Comparison of ENCODE assay signal across 29 cellular contexts in the genomic region with DNA sequence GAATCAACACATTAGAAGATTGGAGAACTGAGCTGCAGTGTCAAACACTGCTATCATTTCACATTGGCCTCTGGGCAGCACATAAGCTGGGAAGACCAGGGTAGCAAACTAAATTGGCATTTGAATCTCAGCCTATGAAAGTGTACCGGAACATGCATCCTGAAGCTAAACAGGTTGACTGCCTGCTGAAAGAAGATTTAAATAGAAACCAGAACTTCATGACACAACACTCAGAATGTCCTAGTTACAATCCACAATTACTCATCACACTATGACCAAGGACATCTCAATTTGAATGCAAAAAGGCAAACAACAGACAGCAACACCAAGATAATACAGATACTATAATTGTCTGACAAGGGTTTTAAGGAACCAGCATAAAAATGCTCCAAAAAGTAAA. TPM values are rescaled to one million over a fixed set of nuclear protein-coding genes. Genes with fewer than 3 reads are reported as not detected.
DNase-seq lines count a peak whose midpoint lies in the region; ATAC-seq and TF ChIP-seq lines count a peak whose summit lies in the region.
"Had no signal": no experiment of that assay in that cellular context is flagged by ENCODE, and none has a peak within 500 bp of the region (broad histone marks: within the 10 kb centered on the region; RNA-seq: fewer than 3 reads in every experiment).

No MANE protein-coding gene starts in this region.

- no peaks in the 10 kb centered on the region for H3K36me3 ChIP-seq in left ventricle myocardium inferior
- H3K36me3 ChIP-seq: upper lobe of left lung had no signal

- no peak for DNase-seq in activated CD4-positive, alpha-beta T cell treated with anti-CD3 and anti-CD28 coated beads for 36 hours
- DNase-seq in activated CD4-positive, alpha-beta T cell treated with anti-CD3 and anti-CD28 coated beads for 1 hour: no peak
- no peak for DNase-seq in WTC11 (ENCODE audit: low spot score)
- no peak for DNase-seq in left ventricle myocardium inferior
- DNase-seq in stimulated activated effector memory CD8-positive, alpha-beta T cell treated with anti-CD3 and anti-CD28 coated beads, Interleukin-12 subunit alpha, Interleukin-12 subunit beta, amount 100 ng/mL, for 72 hours (ENCODE audit: low spot score in 2 of 2): no peak
- no peak for DNase-seq in NOMO-1 treated with dmso at 0.1 percent for 144 hours (lab: John Stamatoyannopoulos, UW; ENCODE audit: unreplicated experiment)
- no peak for DNase-seq in SHP77 treated with DMSO at 0.1 percent for 48 hours (lab: John Stamatoyannopoulos, UW)
- DNase-seq: activated CD8-positive, alpha-beta T cell treated with anti-CD3 and anti-CD28 coated beads, Interleukin-2, amount 10 ng/mL, durations not matched to agents 7 days and 5 days; activated naive CD4-positive, alpha-beta T cell treated with Interleukin-2 at 50 U/mL for 16 hours; aorta; DMS79; hypothalamus; islet precursor cell; NCI-H146; NCI-H2171; NCI-H526 treated with DMSO at 0.1 percent for 48 hours; stimulated activated CD4-positive, alpha-beta T cell treated with anti-CD3 and anti-CD28 coated beads, Interleukin-4, amount 100 ng/mL, for 1 hour; T1000; upper lobe of left lung had no signal

- peak overlapping the region; percentile 78 for H3K27ac ChIP-seq in left ventricle myocardium inferior (replicated peaks)
- H3K27ac ChIP-seq: 22Rv1, foreskin keratinocyte, RWPE1, upper lobe of left lung had no signal

- H3K9me3 Mint-ChIP-seq in activated CD4-positive, alpha-beta T cell treated with anti-CD3 and anti-CD28 coated beads for 36 hours (ENCODE audit: low read depth): peaks cover 5% of the 10 kb centered on the region
- H3K9me3 Mint-ChIP-seq in WTC11: peaks cover 33% of the 10 kb centered on the region
- H3K9me3 Mint-ChIP-seq in stimulated activated effector memory CD8-positive, alpha-beta T cell treated with anti-CD3 and anti-CD28 coated beads, Interleukin-12 subunit alpha, Interleukin-12 subunit beta, amount 100 ng/mL, for 72 hours: no peaks in the 10 kb centered on the region

- peaks cover 7% of the 10 kb centered on the region for H3K9me3 ChIP-seq in left ventricle myocardium inferior (replicated peaks)
- H3K9me3 ChIP-seq: upper lobe of left lung had no signal

- peak overlapping the region; percentile 9 for H3K27ac Mint-ChIP-seq in activated CD4-positive, alpha-beta T cell treated with anti-CD3 and anti-CD28 coated beads for 36 hours
- peak overlapping the region; percentile 3; the same call in 1 of the 2 replicates for H3K27ac Mint-ChIP-seq in WTC11
- H3K27ac Mint-ChIP-seq in stimulated activated effector memory CD8-positive, alpha-beta T cell treated with anti-CD3 and anti-CD28 coated beads, Interleukin-12 subunit alpha, Interleukin-12 subunit beta, amount 100 ng/mL, for 72 hours: no peak overlapping the region
- H3K27ac Mint-ChIP-seq: activated CD8-positive, alpha-beta T cell treated with anti-CD3 and anti-CD28 coated beads, Interleukin-2, amount 10 ng/mL, durations not matched to agents 7 days and 5 days; B cell; GM23338; stimulated activated naive CD8-positive, alpha-beta T cell treated with anti-CD3 and anti-CD28 coated beads, Interleukin-15, Interleukin-2, amounts not matched to agents 100 ng/mL and 50 ng/mL, for 24 hours had no signal

- peaks cover 16% of the 10 kb centered on the region for H3K4me1 ChIP-seq in left ventricle myocardium inferior
- H3K4me1 ChIP-seq: foreskin keratinocyte, upper lobe of left lung had no signal

- peaks cover 35% of the 10 kb centered on the region for H3K36me3 Mint-ChIP-seq in activated CD4-positive, alpha-beta T cell treated with anti-CD3 and anti-CD28 coated beads for 36 hours (ENCODE audit: low read depth)
- H3K36me3 Mint-ChIP-seq in WTC11: peaks cover 31% of the 10 kb centered on the region
- H3K36me3 Mint-ChIP-seq in stimulated activated effector memory CD8-positive, alpha-beta T cell treated with anti-CD3 and anti-CD28 coated beads, Interleukin-12 subunit alpha, Interleukin-12 subunit beta, amount 100 ng/mL, for 72 hours: peaks cover 6% of the 10 kb centered on the region

- TF ChIP-seq CTCF in WTC11 (IDR thresholded peaks at IDR 0.05) (no peak), left ventricle myocardium inferior (IDR thresholded peaks at IDR 0.05; ENCODE audit: borderline replicate concordance) (no peak)

- intact Hi-C loops in activated CD4-positive, alpha-beta T cell treated with anti-CD3 and anti-CD28 coated beads for 36 hours (cut with DNase I, micrococcal nuclease): no loop called here
- intact Hi-C loops in left ventricle myocardium inferior (cut with micrococcal nuclease): no loop called here

- H3K27me3 Mint-ChIP-seq in activated CD4-positive, alpha-beta T cell treated with anti-CD3 and anti-CD28 coated beads for 36 hours: no peaks in the 10 kb centered on the region
- peaks cover 3% of the 10 kb centered on the region for H3K27me3 Mint-ChIP-seq in WTC11 (ENCODE audit: low read depth)
- H3K27me3 Mint-ChIP-seq: B cell; stimulated activated naive CD8-positive, alpha-beta T cell treated with anti-CD3 and anti-CD28 coated beads, Interleukin-15, Interleukin-2, amounts not matched to agents 100 ng/mL and 50 ng/mL, for 24 hours had no signal

- POLR2A ChIA-PET in activated CD4-positive, alpha-beta T cell treated with anti-CD3 and anti-CD28 coated beads for 36 hours (lab: Charles Lee): no interaction called here
- POLR2A ChIA-PET in WTC11 (lab: Charles Lee): no interaction called here

- H3K4me1 Mint-ChIP-seq in activated CD4-positive, alpha-beta T cell treated with anti-CD3 and anti-CD28 coated beads for 36 hours: peaks cover 40% of the 10 kb centered on the region
- H3K4me1 Mint-ChIP-seq in WTC11: peaks cover 18% of the 10 kb centered on the region
- H3K4me1 Mint-ChIP-seq in stimulated activated effector memory CD8-positive, alpha-beta T cell treated with anti-CD3 and anti-CD28 coated beads, Interleukin-12 subunit alpha, Interleukin-12 subunit beta, amount 100 ng/mL, for 72 hours: peaks cover 24% of the 10 kb centered on the region

- H3K27me3 ChIP-seq in left ventricle myocardium inferior (ENCODE audit: low read depth): no peaks in the 10 kb centered on the region
- H3K27me3 ChIP-seq: dorsolateral prefrontal cortex, foreskin keratinocyte, upper lobe of left lung had no signal

- peak; percentile 51 for ATAC-seq in activated CD4-positive, alpha-beta T cell treated with anti-CD3 and anti-CD28 coated beads for 36 hours
- no peak for ATAC-seq in WTC11
- ATAC-seq in stimulated activated effector memory CD8-positive, alpha-beta T cell treated with anti-CD3 and anti-CD28 coated beads, Interleukin-12 subunit alpha, Interleukin-12 subunit beta, amount 100 ng/mL, for 72 hours: peak; percentile 89
- ATAC-seq in GM21737 (IDR thresholded peaks at IDR 0.05; ENCODE audit: unreplicated experiment): no peak
- ATAC-seq: activated CD8-positive, alpha-beta T cell treated with anti-CD3 and anti-CD28 coated beads, Interleukin-2, amount 10 ng/mL, durations not matched to agents 7 days and 5 days; foreskin keratinocyte; GM12878; GM23338 had no signal

- H3K4me3 ChIP-seq in left ventricle myocardium inferior: no peak overlapping the region
- H3K4me3 ChIP-seq: dorsolateral prefrontal cortex, GM12878, GM23338, lung, upper lobe of left lung had no signal

- CTCF ChIA-PET in activated CD4-positive, alpha-beta T cell treated with anti-CD3 and anti-CD28 coated beads for 36 hours (lab: Charles Lee): interaction anchor here (1.0 kb wide), 1 partner anchor 14 kb away, joined by 3 read pairs; no protein-coding TSS in a partner anchor
- CTCF ChIA-PET in WTC11 (lab: Charles Lee): no interaction called here

- H3K4me3 Mint-ChIP-seq in activated CD4-positive, alpha-beta T cell treated with anti-CD3 and anti-CD28 coated beads for 36 hours: no peak overlapping the region
- H3K4me3 Mint-ChIP-seq in WTC11: peak overlapping the region; percentile 45
- H3K4me3 Mint-ChIP-seq in stimulated activated effector memory CD8-positive, alpha-beta T cell treated with anti-CD3 and anti-CD28 coated beads, Interleukin-12 subunit alpha, Interleukin-12 subunit beta, amount 100 ng/mL, for 72 hours: no peak overlapping the region
- H3K4me3 Mint-ChIP-seq: activated CD8-positive, alpha-beta T cell treated with anti-CD3 and anti-CD28 coated beads, Interleukin-2, amount 10 ng/mL, durations not matched to agents 7 days and 5 days; B cell; GM23338; stimulated activated naive CD8-positive, alpha-beta T cell treated with anti-CD3 and anti-CD28 coated beads, Interleukin-15, Interleukin-2, amounts not matched to agents 100 ng/mL and 50 ng/mL, for 24 hours had no signal

TF ChIP-seq in WTC11, 78 proteins besides CTCF, POLR2A, EP300 and RAD21:
- no peak for TF ChIP-seq SOX15 (CRISPR knock-in tag; IDR thresholded peaks at IDR 0.05)

RNA-seq across cellular contexts. Expression of a gene that starts 26.2 kb away (rescaled TPM):
- 10 to 100 TPM; 34.3 to 35.9 TPM for total RNA-seq in activated CD4-positive, alpha-beta T cell treated with anti-CD3 and anti-CD28 coated beads for 36 hours
- total RNA-seq in WTC11 (2021) (22.4 to 23.5 TPM (median 23.1 TPM) in 3 replicates), left ventricle myocardium inferior (50.6 TPM)

Comparison
In these comparisons a context has a peak if more than half of its experiments do, and no peak if none do; other contexts are left out.
1. ATAC-seq: peak in activated CD4-positive, alpha-beta T cell treated with anti-CD3 and anti-CD28 coated beads for 36 hours (single experiment) and stimulated activated effector memory CD8-positive, alpha-beta T cell treated with anti-CD3 and anti-CD28 coated beads, Interleukin-12 subunit alpha, Interleukin-12 subunit beta, amount 100 ng/mL, for 72 hours (single experiment); none in WTC11 (single experiment) and GM21737 (single experiment).